ENCODE assay signal across 12 cellular contexts in the genomic region with DNA sequence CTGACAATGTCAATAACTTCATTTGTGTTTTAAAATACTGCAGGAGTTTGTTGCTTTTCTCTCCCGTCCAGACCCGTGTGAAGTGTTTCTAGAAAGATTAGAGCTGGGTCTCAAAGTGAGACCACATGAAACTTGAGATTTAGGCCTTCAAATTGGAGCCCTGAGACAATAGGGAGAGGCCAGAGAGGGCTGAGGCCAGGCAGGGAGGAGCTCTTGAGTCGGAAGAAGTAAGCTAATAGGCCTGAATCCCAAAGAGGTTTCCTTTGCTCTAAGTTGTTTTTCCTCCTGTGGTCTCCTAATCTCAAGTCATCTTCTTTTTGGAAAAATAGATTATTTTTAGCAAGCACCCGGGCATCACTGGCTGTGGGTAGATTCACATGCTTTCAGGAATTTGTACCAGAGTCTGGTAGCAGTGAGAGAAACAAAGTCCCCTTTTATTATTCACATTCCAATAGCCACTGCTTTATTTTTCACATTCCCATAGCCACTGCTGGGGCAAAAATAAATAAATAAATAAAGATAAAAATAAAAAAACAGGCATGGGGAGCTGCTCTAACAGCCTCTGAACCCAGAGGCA. TPM values are rescaled to one million over a fixed set of nuclear protein-coding genes. Genes with fewer than 3 reads are reported as not detected.
DNase-seq lines count a peak whose midpoint lies in the region; ATAC-seq, FAIRE-seq and TF ChIP-seq lines count a peak whose summit lies in the region.
"Had no signal": no experiment of that assay in that cellular context is flagged by ENCODE, and none has a peak within 500 bp of the region (broad histone marks: within the 10 kb centered on the region; RNA-seq: fewer than 3 reads in every experiment).

No MANE protein-coding gene starts in this region.

- H3K4me2 ChIP-seq in HepG2 (ENCODE audit: low read depth, low read length), result no peak overlapping the region
- H3K4me2 ChIP-seq: SK-N-SH had no signal

- WGBS in HepG2 (ENCODE audit: low lambda C conversion rate), result 11% methylated on average over 4 of the region's 4 CpGs

- TF ChIP-seq CTCF in natural killer cell (IDR thresholded peaks at IDR 0.05), result no peak
- TF ChIP-seq CTCF in HepG2 (CRISPR knock-in tag; IDR thresholded peaks at IDR 0.05), result no peak

- no peak for ATAC-seq in CD4-positive, CD25-positive, alpha-beta regulatory T cell (ENCODE audit: low read depth in 2 of 2)
- ATAC-seq in natural killer cell (no peak), GM18517 (IDR thresholded peaks at IDR 0.05; ENCODE audit: unreplicated experiment) (no peak), GM19463 (IDR thresholded peaks at IDR 0.05; ENCODE audit: unreplicated experiment) (no peak), GM21786 (IDR thresholded peaks at IDR 0.05; ENCODE audit: unreplicated experiment) (no peak), HepG2 (no peak)

- no peak overlapping the region for H3K9ac ChIP-seq in HepG2 (ENCODE audit: insufficient read depth, low read depth, low read length)
- H3K9ac ChIP-seq: SK-N-SH had no signal

- in situ Hi-C loops in HepG2 (cut with HindIII; ENCODE audit: extremely low pct_ligation_motif_present, low pct_unique_long_range_greater_than_20kb), result loop anchor here (5.0 to 10.0 kb wide), 2 partner anchors 48 to 115 kb away; a partner anchor contains a TSS

- no peak for TF ChIP-seq POLR2A in HepG2 (IDR thresholded peaks at IDR 0.05; ENCODE audit: insufficient read depth in 1 of 2, low read depth in 2 of 2, low read length in 2 of 2)

- peak overlapping the region; percentile 79 for H3K27ac ChIP-seq in CD4-positive, CD25-positive, alpha-beta regulatory T cell (ENCODE audit: insufficient read depth, low read length, poor library complexity, severe bottlenecking)
- no peak overlapping the region for H3K27ac ChIP-seq in HepG2 (ENCODE audit: extremely low read length, insufficient read depth, low read length)

- CTCF ChIA-PET in HepG2 (lab: Yijun Ruan, JAX; ENCODE audit: low intra/inter-chr PET ratio, low total read pairs), result no interaction called here

- POLR2A ChIA-PET in HepG2 (lab: Yijun Ruan, JAX), result no interaction called here

- H3K4me1 ChIP-seq in CD4-positive, CD25-positive, alpha-beta regulatory T cell (ENCODE audit: control insufficient read depth, insufficient read depth, low read length, poor library complexity, severe bottlenecking), result peaks cover 41% of the 10 kb centered on the region
- H3K4me1 ChIP-seq in HepG2 (ENCODE audit: insufficient read depth, low read length), result no peaks in the 10 kb centered on the region

- H3K27me3 ChIP-seq in CD4-positive, CD25-positive, alpha-beta regulatory T cell (ENCODE audit: control insufficient read depth, insufficient read depth, low read length), result no peaks in the 10 kb centered on the region
- H3K27me3 ChIP-seq in HepG2 (ENCODE audit: control insufficient read depth in 1 of 2, insufficient read depth in 2 of 2, low read length in 2 of 2), result no peaks in the 10 kb centered on the region; a peak in 1 of 5 replicates

- H3K79me2 ChIP-seq in HepG2 (ENCODE audit: insufficient read depth, low read length), result no peaks in the 10 kb centered on the region

- H3K9me3 Mint-ChIP-seq in CD4-positive, CD25-positive, alpha-beta regulatory T cell, result no peaks in the 10 kb centered on the region
- H3K9me3 Mint-ChIP-seq in IgD-negative memory B cell, result no peaks in the 10 kb centered on the region
- H3K9me3 Mint-ChIP-seq in activated naive CD8-positive, alpha-beta T cell treated with anti-CD3 and anti-CD28 coated beads for 36 hours, result no peaks in the 10 kb centered on the region
- no peaks in the 10 kb centered on the region for H3K9me3 Mint-ChIP-seq in natural killer cell

- no peaks in the 10 kb centered on the region for H3K36me3 ChIP-seq in CD4-positive, CD25-positive, alpha-beta regulatory T cell (ENCODE audit: control insufficient read depth, insufficient read depth, low read length)
- no peaks in the 10 kb centered on the region for H3K36me3 ChIP-seq in HepG2 (replicated peaks in 1 of 2; ENCODE audit: control insufficient read depth in 1 of 2, insufficient read depth in 2 of 2, low read length in 2 of 2)

- FAIRE-seq in HepG2 (lab: Jason Lieb, UNC), result no peak
- FAIRE-seq: astrocyte had no signal

- H3K4me3 Mint-ChIP-seq in CD4-positive, CD25-positive, alpha-beta regulatory T cell, result peak overlapping the region in 3 of 4 donors; percentile 14 to 57 (median 52)
- H3K4me3 Mint-ChIP-seq in IgD-negative memory B cell (peak overlapping the region in 1 of 4 donors; percentile 84), natural killer cell (peak overlapping the region; percentile 55)
- H3K4me3 Mint-ChIP-seq in activated naive CD8-positive, alpha-beta T cell treated with anti-CD3 and anti-CD28 coated beads for 36 hours, result peak overlapping the region; percentile 30

- TF ChIP-seq RAD21 in HepG2 (CRISPR knock-in tag; IDR thresholded peaks at IDR 0.05), result no peak

- TF ChIP-seq EP300 in HepG2 (IDR thresholded peaks at IDR 0.05; ENCODE audit: low read depth in 2 of 2, low read length in 2 of 2) (no peak), HepG2 (CRISPR knock-in tag; IDR thresholded peaks at IDR 0.05; ENCODE audit: borderline replicate concordance) (no peak)

- peak overlapping the region; percentile 44 to 95 (median 88) for H3K27ac Mint-ChIP-seq in CD4-positive, CD25-positive, alpha-beta regulatory T cell
- peak overlapping the region; percentile 71 to 88 (median 83) for H3K27ac Mint-ChIP-seq in IgD-negative memory B cell
- H3K27ac Mint-ChIP-seq in activated naive CD8-positive, alpha-beta T cell treated with anti-CD3 and anti-CD28 coated beads for 36 hours, result peak overlapping the region; percentile 94
- peak overlapping the region in 1 of 2 donors; percentile 95 for H3K27ac Mint-ChIP-seq in natural killer cell

- H4K20me1 ChIP-seq in HepG2 (ENCODE audit: insufficient read depth, low read length), result no peaks in the 10 kb centered on the region

- H2AFZ ChIP-seq in HepG2 (ENCODE audit: low read length), result no peak overlapping the region

- intact Hi-C loops in natural killer cell (cut with micrococcal nuclease), result loop anchor here (1.0 to 5.0 kb wide), 2 partner anchors 25 to 40 kb away; a partner anchor contains a TSS
- intact Hi-C loops in HepG2 (cut with micrococcal nuclease; ENCODE audit: unreplicated experiment), result no loop called here

- H3K36me3 Mint-ChIP-seq in CD4-positive, CD25-positive, alpha-beta regulatory T cell, result no peaks in the 10 kb centered on the region
- H3K36me3 Mint-ChIP-seq in IgD-negative memory B cell (no peaks in the 10 kb centered on the region), natural killer cell (peaks cover 18% of the 10 kb centered on the region)
- H3K36me3 Mint-ChIP-seq in activated naive CD8-positive, alpha-beta T cell treated with anti-CD3 and anti-CD28 coated beads for 36 hours, result no peaks in the 10 kb centered on the region

- H3K27me3 Mint-ChIP-seq in CD4-positive, CD25-positive, alpha-beta regulatory T cell, result no peaks in the 10 kb centered on the region
- peaks cover 1% of the 10 kb centered on the region for H3K27me3 Mint-ChIP-seq in IgD-negative memory B cell
- no peaks in the 10 kb centered on the region for H3K27me3 Mint-ChIP-seq in activated naive CD8-positive, alpha-beta T cell treated with anti-CD3 and anti-CD28 coated beads for 36 hours
- no peaks in the 10 kb centered on the region for H3K27me3 Mint-ChIP-seq in natural killer cell (ENCODE audit: low read depth in 2 of 2)

- H3K4me1 Mint-ChIP-seq in CD4-positive, CD25-positive, alpha-beta regulatory T cell, result peaks cover 10 to 67% (median 48%) of the 10 kb centered on the region in 4 donors
- H3K4me1 Mint-ChIP-seq in IgD-negative memory B cell (peaks cover 22 to 39% (median 34%) of the 10 kb centered on the region in 3 donors), natural killer cell (peaks cover 80 to 81% of the 10 kb centered on the region in 2 donors)
- H3K4me1 Mint-ChIP-seq in activated naive CD8-positive, alpha-beta T cell treated with anti-CD3 and anti-CD28 coated beads for 36 hours, result peaks cover 61% of the 10 kb centered on the region

- DNase-seq in CD4-positive, CD25-positive, alpha-beta regulatory T cell, result peak in 1 of 3 donors; percentile 16
- no peak for DNase-seq in activated naive CD8-positive, alpha-beta T cell treated with anti-CD3 and anti-CD28 coated beads for 36 hours
- no peak for DNase-seq in natural killer cell
- no peak for DNase-seq in HepG2 (ENCODE audit: low spot score)
- DNase-seq: NCI-H774 had no signal

- no TSS peak for BruUV-seq in HepG2 (replicated peaks; lab: Mats Ljungman, UMichigan)

- H3K4me3 ChIP-seq in CD4-positive, CD25-positive, alpha-beta regulatory T cell (ENCODE audit: low read depth, low read length), result peak overlapping the region; percentile 4
- no peak overlapping the region for H3K4me3 ChIP-seq in HepG2 (replicated peaks in 1 of 3; ENCODE audit: insufficient read depth in 1 of 3, low read depth in 2 of 3, low read length in 3 of 3)

- no peaks in the 10 kb centered on the region for H3K9me3 ChIP-seq in CD4-positive, CD25-positive, alpha-beta regulatory T cell (ENCODE audit: control insufficient read depth in 2 of 2, low read length in 2 of 2)
- no peaks in the 10 kb centered on the region for H3K9me3 ChIP-seq in HepG2 (ENCODE audit: low read length)
- H3K9me3 ChIP-seq: SK-N-SH had no signal

RNA-seq across cellular contexts. Expression of a gene that starts 25.6 kb away (rescaled TPM):
- 0.47 TPM for total RNA-seq in CD4-positive, CD25-positive, alpha-beta regulatory T cell
- under 1 TPM; 0.26 to 0.63 (median 0.43) TPM for polyA plus RNA-seq in CD4-positive, CD25-positive, alpha-beta regulatory T cell
- polyA plus RNA-seq in IgD-negative memory B cell (1.6 TPM), HepG2 (2011; rRNA removed) (not detected in 2 replicates)
- under 1 TPM; 0.28 to 0.37 TPM for total RNA-seq in activated naive CD8-positive, alpha-beta T cell treated with anti-CD3 and anti-CD28 coated beads for 36 hours
- total RNA-seq in natural killer cell (100 to 1,000 TPM; 131 to 193 (median 150) TPM), HepG2 (2016; rRNA removed; fragmentation: Illumina TruSeq; extraction: Trizol) (0.09 TPM in 1 of 2 replicates, not detected in the other)
- not detected in 2 replicates for total RNA-seq in HepG2 (2016; cell fraction: cytosol; rRNA removed; fragmentation: Illumina TruSeq; extraction: Trizol; ENCODE audit: low read depth)
- 0.11 TPM in 1 of 2 replicates, not detected in the other for total RNA-seq in HepG2 (2016; cell fraction: insoluble cytoplasmic fraction; rRNA removed; fragmentation: Illumina TruSeq; extraction: Trizol)
- total RNA-seq in HepG2 (2016; cell fraction: membrane; rRNA removed; fragmentation: Illumina TruSeq; extraction: Trizol), result 0.10 TPM in 1 of 2 replicates, not detected in the other
- total RNA-seq in HepG2 (2016; cell fraction: nucleus; rRNA removed; fragmentation: Illumina TruSeq; extraction: Trizol), result 0.28 TPM in 1 of 2 replicates, not detected in the other
- polyA plus RNA-seq in HepG2 (2011; cell fraction: cytosol; rRNA removed), result 0.04 TPM in 1 of 2 replicates, not detected in the other
- polyA plus RNA-seq in HepG2 (2011; cell fraction: nucleus; rRNA removed), result not detected in 2 replicates
- not detected in 2 replicates for polyA plus RNA-seq in HepG2 (2012)
- polyA plus RNA-seq in HepG2 (2016; cell fraction: cytosol; fragmentation: Illumina TruSeq; extraction: Trizol; ENCODE audit: low read depth), result not detected in 2 replicates
- not detected in 2 replicates for polyA plus RNA-seq in HepG2 (2016; cell fraction: insoluble cytoplasmic fraction; fragmentation: Illumina TruSeq; extraction: Trizol; ENCODE audit: low read depth)
- polyA plus RNA-seq in HepG2 (2016; cell fraction: membrane; fragmentation: Illumina TruSeq; extraction: Trizol; ENCODE audit: low read depth), result 0.07 TPM in 2 replicates
- 0.19 TPM in 1 of 2 replicates, not detected in the other for polyA plus RNA-seq in HepG2 (2016; cell fraction: nucleus; fragmentation: Illumina TruSeq; extraction: Trizol; ENCODE audit: insufficient read depth, low read depth)
- polyA minus RNA-seq in HepG2 (2011; rRNA and poly(A)+ RNA removed; ENCODE audit: low replicate concordance), result not detected in 2 replicates
- not detected in 2 replicates for polyA minus RNA-seq in HepG2 (2011; cell fraction: cytosol; rRNA and poly(A)+ RNA removed)
- polyA minus RNA-seq in HepG2 (2011; cell fraction: nucleus; rRNA and poly(A)+ RNA removed), result not detected in 2 replicates
- total RNA-seq: astrocyte, osteoblast had no signal
- polyA plus RNA-seq: SK-N-SH had no signal

RNA-seq across cellular contexts. Expression of a gene that starts 41.1 kb away (rescaled TPM):
- 105 TPM for total RNA-seq in CD4-positive, CD25-positive, alpha-beta regulatory T cell
- 100 to 1,000 TPM; 124 to 147 (median 131) TPM for polyA plus RNA-seq in CD4-positive, CD25-positive, alpha-beta regulatory T cell
- polyA plus RNA-seq in IgD-negative memory B cell (158 TPM), HepG2 (2011; rRNA removed) (not detected in 2 replicates)
- total RNA-seq in activated naive CD8-positive, alpha-beta T cell treated with anti-CD3 and anti-CD28 coated beads for 36 hours, result 10 to 100 TPM; 28.3 to 29.0 TPM
- total RNA-seq in natural killer cell (10 to 100 TPM; 30.3 to 47.1 (median 34.4) TPM), HepG2 (2016; rRNA removed; fragmentation: Illumina TruSeq; extraction: Trizol) (not detected in 2 replicates)
- total RNA-seq in HepG2 (2016; cell fraction: cytosol; rRNA removed; fragmentation: Illumina TruSeq; extraction: Trizol; ENCODE audit: low read depth), result not detected in 2 replicates
- total RNA-seq in HepG2 (2016; cell fraction: insoluble cytoplasmic fraction; rRNA removed; fragmentation: Illumina TruSeq; extraction: Trizol), result not detected in 2 replicates
- not detected in 2 replicates for total RNA-seq in HepG2 (2016; cell fraction: membrane; rRNA removed; fragmentation: Illumina TruSeq; extraction: Trizol)
- not detected in 2 replicates for total RNA-seq in HepG2 (2016; cell fraction: nucleus; rRNA removed; fragmentation: Illumina TruSeq; extraction: Trizol)
- polyA plus RNA-seq in HepG2 (2011; cell fraction: cytosol; rRNA removed), result not detected in 2 replicates
- not detected in 2 replicates for polyA plus RNA-seq in HepG2 (2011; cell fraction: nucleus; rRNA removed)
- polyA plus RNA-seq in HepG2 (2012), result not detected in 2 replicates
- polyA plus RNA-seq in HepG2 (2016; cell fraction: cytosol; fragmentation: Illumina TruSeq; extraction: Trizol; ENCODE audit: low read depth), result not detected in 2 replicates
- not detected in 2 replicates for polyA plus RNA-seq in HepG2 (2016; cell fraction: insoluble cytoplasmic fraction; fragmentation: Illumina TruSeq; extraction: Trizol; ENCODE audit: low read depth)
- not detected in 2 replicates for polyA plus RNA-seq in HepG2 (2016; cell fraction: membrane; fragmentation: Illumina TruSeq; extraction: Trizol; ENCODE audit: low read depth)
- polyA plus RNA-seq in HepG2 (2016; cell fraction: nucleus; fragmentation: Illumina TruSeq; extraction: Trizol; ENCODE audit: insufficient read depth, low read depth), result not detected in 2 replicates
- 0.07 TPM in 1 of 2 replicates, not detected in the other for polyA minus RNA-seq in HepG2 (2011; rRNA and poly(A)+ RNA removed; ENCODE audit: low replicate concordance)
- polyA minus RNA-seq in HepG2 (2011; cell fraction: cytosol; rRNA and poly(A)+ RNA removed), result not detected in 2 replicates
- polyA minus RNA-seq in HepG2 (2011; cell fraction: nucleus; rRNA and poly(A)+ RNA removed), result not detected in 2 replicates
- total RNA-seq: astrocyte, osteoblast had no signal
- polyA plus RNA-seq: SK-N-SH had no signal

RNA-seq across cellular contexts. Expression of a gene that starts 47.9 kb away (rescaled TPM):
- total RNA-seq in CD4-positive, CD25-positive, alpha-beta regulatory T cell, result not detected
- not detected for polyA plus RNA-seq in CD4-positive, CD25-positive, alpha-beta regulatory T cell
- polyA plus RNA-seq in IgD-negative memory B cell, result not detected
- total RNA-seq in activated naive CD8-positive, alpha-beta T cell treated with anti-CD3 and anti-CD28 coated beads for 36 hours, result not detected
- not detected for total RNA-seq in natural killer cell
- not detected in 2 replicates for total RNA-seq in HepG2 (2016; rRNA removed; fragmentation: Illumina TruSeq; extraction: Trizol)
- not detected in 2 replicates for total RNA-seq in HepG2 (2016; cell fraction: cytosol; rRNA removed; fragmentation: Illumina TruSeq; extraction: Trizol; ENCODE audit: low read depth)
- total RNA-seq in HepG2 (2016; cell fraction: insoluble cytoplasmic fraction; rRNA removed; fragmentation: Illumina TruSeq; extraction: Trizol), result not detected in 2 replicates
- total RNA-seq in HepG2 (2016; cell fraction: membrane; rRNA removed; fragmentation: Illumina TruSeq; extraction: Trizol), result not detected in 2 replicates
- total RNA-seq in HepG2 (2016; cell fraction: nucleus; rRNA removed; fragmentation: Illumina TruSeq; extraction: Trizol), result not detected in 2 replicates
- polyA plus RNA-seq in HepG2 (2011; rRNA removed), result not detected in 2 replicates
- polyA plus RNA-seq in HepG2 (2011; cell fraction: cytosol; rRNA removed), result not detected in 2 replicates
- not detected in 2 replicates for polyA plus RNA-seq in HepG2 (2011; cell fraction: nucleus; rRNA removed)
- not detected in 2 replicates for polyA plus RNA-seq in HepG2 (2012)
- polyA plus RNA-seq in HepG2 (2016; cell fraction: cytosol; fragmentation: Illumina TruSeq; extraction: Trizol; ENCODE audit: low read depth), result not detected in 2 replicates
- polyA plus RNA-seq in HepG2 (2016; cell fraction: insoluble cytoplasmic fraction; fragmentation: Illumina TruSeq; extraction: Trizol; ENCODE audit: low read depth), result not detected in 2 replicates
- polyA plus RNA-seq in HepG2 (2016; cell fraction: membrane; fragmentation: Illumina TruSeq; extraction: Trizol; ENCODE audit: low read depth), result not detected in 2 replicates
- polyA plus RNA-seq in HepG2 (2016; cell fraction: nucleus; fragmentation: Illumina TruSeq; extraction: Trizol; ENCODE audit: insufficient read depth, low read depth), result not detected in 2 replicates
- not detected in 2 replicates for polyA minus RNA-seq in HepG2 (2011; rRNA and poly(A)+ RNA removed; ENCODE audit: low replicate concordance)
- polyA minus RNA-seq in HepG2 (2011; cell fraction: cytosol; rRNA and poly(A)+ RNA removed), result not detected in 2 replicates
- polyA minus RNA-seq in HepG2 (2011; cell fraction: nucleus; rRNA and poly(A)+ RNA removed), result not detected in 2 replicates
- total RNA-seq: astrocyte, osteoblast had no signal
- polyA plus RNA-seq: SK-N-SH had no signal

Comparison
In these comparisons a context has a peak if more than half of its experiments do, and no peak if none do; other contexts are left out.
1. RNA of a gene that starts 25.6 kb away (total RNA-seq): 131 to 193 TPM in natural killer cell; 0.47 TPM in CD4-positive, CD25-positive, alpha-beta regulatory T cell (single experiment), 0.28 to 0.37 TPM in activated naive CD8-positive, alpha-beta T cell treated with anti-CD3 and anti-CD28 coated beads for 36 hours and 0.09 to 0.28 TPM in HepG2; every median in the first group is over 10 times any median in the second.
2. RNA of a gene that starts 41.1 kb away (total RNA-seq): 105 TPM in CD4-positive, CD25-positive, alpha-beta regulatory T cell (single experiment), 30.3 to 47.1 TPM in natural killer cell and 28.3 to 29.0 TPM in activated naive CD8-positive, alpha-beta T cell treated with anti-CD3 and anti-CD28 coated beads for 36 hours; not detected in HepG2; every median in the first group is over 10 times any median in the second.